ENCODE assay signal across 16 cellular contexts in the genomic region with DNA sequence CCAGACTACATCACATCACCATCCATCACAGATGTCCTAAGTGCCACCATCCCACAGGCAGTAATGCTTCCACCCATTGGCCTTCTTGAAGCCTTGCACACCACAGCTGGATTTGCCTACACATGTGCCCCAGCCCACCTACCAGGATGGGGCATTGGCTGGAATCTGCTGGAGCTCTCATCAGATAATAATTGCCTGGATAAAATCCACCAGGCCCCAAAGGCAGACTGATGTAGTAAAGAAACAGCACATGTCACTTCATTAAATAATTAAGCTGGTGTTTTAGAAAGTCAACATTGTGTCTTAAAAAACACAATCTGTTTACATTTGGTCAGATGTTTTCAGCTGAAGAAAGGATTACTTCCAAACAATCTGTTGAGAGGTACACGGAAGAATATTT.
DNase-seq lines count a peak whose midpoint lies in the region; ATAC-seq and TF ChIP-seq lines count a peak whose summit lies in the region.
"Had no signal": no experiment of that assay in that cellular context is flagged by ENCODE, and none has a peak within 500 bp of the region (broad histone marks: within the 10 kb centered on the region; RNA-seq: fewer than 3 reads in every experiment).

No MANE protein-coding gene starts in this region.

- no peaks in the 10 kb centered on the region for H3F3A ChIP-seq in MM.1S (ENCODE audit: insufficient read depth, low read length)

- H3K9me3 ChIP-seq in breast epithelium (no peaks in the 10 kb centered on the region), suprapubic skin (no peaks in the 10 kb centered on the region), colonic mucosa (no peaks in the 10 kb centered on the region), MM.1S (replicated peaks; ENCODE audit: insufficient read depth, low read length) (no peaks in the 10 kb centered on the region)
- H3K9me3 ChIP-seq: BLaER1, Caco-2 had no signal

- no peaks in the 10 kb centered on the region for H3K79me2 ChIP-seq in MM.1S (ENCODE audit: low read length)

- H3K36me3 ChIP-seq in breast epithelium (no peaks in the 10 kb centered on the region), suprapubic skin (no peaks in the 10 kb centered on the region), colonic mucosa (no peaks in the 10 kb centered on the region), MM.1S (replicated peaks; ENCODE audit: insufficient read depth, low read length) (no peaks in the 10 kb centered on the region)
- H3K36me3 ChIP-seq: BLaER1 had no signal

- H3K36me3 Mint-ChIP-seq in MCF 10A (ENCODE audit: insufficient read depth, unreplicated experiment) (no peaks in the 10 kb centered on the region), nephron (ENCODE audit: low read depth) (peaks cover 3% of the 10 kb centered on the region)
- H3K36me3 Mint-ChIP-seq: CD8-positive, alpha-beta memory T cell had no signal

- H3K27ac Mint-ChIP-seq in MCF 10A (ENCODE audit: low read depth, unreplicated experiment) = no peak overlapping the region
- H3K27ac Mint-ChIP-seq in nephron = peak overlapping the region; percentile 99 to 100 (median 99)
- H3K27ac Mint-ChIP-seq: CD8-positive, alpha-beta memory T cell; H9 had no signal

- H3K4me1 Mint-ChIP-seq in MCF 10A (ENCODE audit: insufficient read depth, unreplicated experiment) (no peaks in the 10 kb centered on the region), nephron (peaks cover 52% of the 10 kb centered on the region)
- H3K4me1 Mint-ChIP-seq: CD8-positive, alpha-beta memory T cell had no signal

- H3K4me2 ChIP-seq in MM.1S (ENCODE audit: low read depth, low read length) = no peak overlapping the region
- H3K4me2 ChIP-seq: BLaER1 had no signal

- ATAC-seq in HG02571 (IDR thresholded peaks at IDR 0.05; ENCODE audit: unreplicated experiment) = no peak

- no peaks in the 10 kb centered on the region for H3K9me2 ChIP-seq in MM.1S (replicated peaks; ENCODE audit: insufficient read depth, low read length)

- no peak overlapping the region for H2AFZ ChIP-seq in MM.1S (ENCODE audit: low read length)

- TF ChIP-seq CTCF in breast epithelium (IDR thresholded peaks at IDR 0.05) (no peak), MCF 10A (IDR thresholded peaks at IDR 0.05; ENCODE audit: unreplicated experiment) (no peak), nephron (IDR thresholded peaks at IDR 0.05; ENCODE audit: unreplicated experiment in 3 of 3) (no peak), suprapubic skin (IDR thresholded peaks at IDR 0.05) (no peak), colonic mucosa (IDR thresholded peaks at IDR 0.05) (no peak), MM.1S (IDR thresholded peaks at IDR 0.05; ENCODE audit: low read length) (no peak)

- no peak for TF ChIP-seq POLR2A in breast epithelium (IDR thresholded peaks at IDR 0.05)
- no peak for TF ChIP-seq POLR2A in suprapubic skin (IDR thresholded peaks at IDR 0.05)

- POLR2A ChIA-PET in MCF 10A (lab: Yijun Ruan, JAX) = interaction anchor here (1.0 kb wide), 1 partner anchor 34 kb away, joined by 3 read pairs; no protein-coding TSS in a partner anchor

- no peaks in the 10 kb centered on the region for H4K20me1 ChIP-seq in MM.1S (ENCODE audit: insufficient read depth, low read length)
- H4K20me1 ChIP-seq: BLaER1 had no signal

- H3K9me3 Mint-ChIP-seq in MCF 10A (ENCODE audit: unreplicated experiment) (no peaks in the 10 kb centered on the region), nephron (peaks cover 6% of the 10 kb centered on the region)
- H3K9me3 Mint-ChIP-seq: H9 had no signal

- no peaks in the 10 kb centered on the region for H3K4me1 ChIP-seq in breast epithelium
- peaks cover 4% of the 10 kb centered on the region for H3K4me1 ChIP-seq in suprapubic skin
- no peaks in the 10 kb centered on the region for H3K4me1 ChIP-seq in colonic mucosa
- H3K4me1 ChIP-seq in MM.1S (ENCODE audit: low read length) = no peaks in the 10 kb centered on the region
- H3K4me1 ChIP-seq: BLaER1, Caco-2 had no signal

- intact Hi-C loops in breast epithelium (cut with DNase I; ENCODE audit: low total_unique reads) = no loop called here
- intact Hi-C loops in MCF 10A (cut with micrococcal nuclease) = no loop called here
- intact Hi-C loops in colonic mucosa (cut with DNase I) = no loop called here

- H3K27me3 ChIP-seq in breast epithelium (no peaks in the 10 kb centered on the region), suprapubic skin (no peaks in the 10 kb centered on the region), colonic mucosa (no peaks in the 10 kb centered on the region), MM.1S (replicated peaks; ENCODE audit: insufficient read depth, low read length) (no peaks in the 10 kb centered on the region)
- H3K27me3 ChIP-seq: BLaER1 had no signal

- H3K27ac ChIP-seq in breast epithelium = peak overlapping the region; percentile 17 to 68
- peak overlapping the region; percentile 54 for H3K27ac ChIP-seq in suprapubic skin
- no peak overlapping the region for H3K27ac ChIP-seq in colonic mucosa
- no peak overlapping the region for H3K27ac ChIP-seq in MM.1S (ENCODE audit: low read length)
- H3K27ac ChIP-seq: BLaER1 had no signal

- DNase-seq in breast epithelium (ENCODE audit: low spot score in 2 of 2) (no peak), MCF 10A (ENCODE audit: unreplicated experiment) (no peak), suprapubic skin (ENCODE audit: low spot score in 2 of 2) (no peak), colonic mucosa (no peak), MM.1S (no peak)
- DNase-seq: 8988T; AML-193; Caco-2; CD8-positive, alpha-beta memory T cell; DND-41; GDM1; GOT3; H9 had no signal

- H3K4me3 Mint-ChIP-seq in MCF 10A (ENCODE audit: unreplicated experiment) (no peak overlapping the region), nephron (no peak overlapping the region)
- H3K4me3 Mint-ChIP-seq: CD8-positive, alpha-beta memory T cell; H9 had no signal

- H3K27me3 Mint-ChIP-seq in MCF 10A (ENCODE audit: insufficient read depth, unreplicated experiment) = no peaks in the 10 kb centered on the region
- no peaks in the 10 kb centered on the region for H3K27me3 Mint-ChIP-seq in nephron (ENCODE audit: low read depth)
- H3K27me3 Mint-ChIP-seq: CD8-positive, alpha-beta memory T cell had no signal

- no peak for TF ChIP-seq EP300 in suprapubic skin (IDR thresholded peaks at IDR 0.05)

- CTCF ChIA-PET in MCF 10A (lab: Yijun Ruan, JAX) = no interaction called here

- H3K4me3 ChIP-seq in breast epithelium (no peak overlapping the region), suprapubic skin (no peak overlapping the region), colonic mucosa (no peak overlapping the region), MM.1S (ENCODE audit: low read length) (no peak overlapping the region)
- H3K4me3 ChIP-seq: BLaER1 had no signal

- no peak overlapping the region for H3K9ac ChIP-seq in colonic mucosa (ENCODE audit: low read depth in 2 of 2, low read length in 2 of 2)
- no peak overlapping the region for H3K9ac ChIP-seq in MM.1S (ENCODE audit: low read length)
- H3K9ac ChIP-seq: BLaER1 had no signal

- 63% methylated on average over 1 of the region's 1 CpG for WGBS in suprapubic skin

- BruUV-seq in MCF 10A (replicated peaks; lab: Mats Ljungman, UMichigan) = no TSS peak

Comparison
In these comparisons a context has a peak if more than half of its experiments do, and no peak if none do; other contexts are left out.
1. H3K27ac ChIP-seq: peak in breast epithelium (2 of 2) and suprapubic skin (single experiment); none in colonic mucosa (single experiment) and MM.1S (single experiment).